8 cellular contexts compared by ENCODE assay signal in the genomic region with DNA sequence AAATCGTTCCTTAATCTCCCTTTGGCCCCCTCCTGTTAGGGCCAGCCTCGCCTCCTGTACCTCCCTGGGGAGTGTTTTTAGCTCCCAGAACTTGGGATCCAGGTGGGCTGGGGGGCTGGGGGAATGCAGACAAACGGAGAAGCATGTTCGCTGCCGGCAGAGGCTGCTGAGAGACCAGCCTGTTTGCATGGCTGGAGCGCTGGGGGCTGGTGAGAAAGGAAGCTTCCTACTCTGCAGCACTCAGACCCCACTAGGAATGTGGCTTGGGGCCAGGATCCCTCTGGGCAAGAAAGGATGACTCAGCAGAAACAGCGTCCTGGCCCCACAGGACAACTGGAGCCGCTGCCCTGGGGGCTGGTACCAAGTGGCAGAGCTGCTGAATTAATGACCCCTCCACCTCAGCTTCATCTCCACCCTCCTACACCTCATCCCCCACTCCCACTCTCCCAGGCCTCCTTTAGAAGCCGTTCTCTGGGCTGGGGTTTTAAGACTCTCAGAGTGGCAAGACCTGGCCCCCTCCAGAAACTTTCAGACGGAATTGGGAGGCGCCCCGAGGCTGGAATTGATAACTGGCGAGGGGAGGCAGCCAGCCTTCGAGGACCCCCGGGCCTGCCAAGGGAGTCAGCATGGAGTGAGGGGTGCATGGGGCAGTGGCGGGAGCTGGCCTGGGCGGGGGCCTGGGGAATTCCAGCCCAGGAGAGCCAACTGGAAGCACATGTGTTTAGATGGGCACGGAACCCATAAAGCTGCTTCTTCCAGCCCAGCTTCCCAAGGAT. TPM values are rescaled to one million over a fixed set of nuclear protein-coding genes. Genes with fewer than 3 reads are reported as not detected.
DNase-seq lines count a peak whose midpoint lies in the region; ATAC-seq, FAIRE-seq and TF ChIP-seq lines count a peak whose summit lies in the region.

No MANE protein-coding gene starts in this region.

- DNase-seq in EH (ENCODE audit: low read depth) (peak; percentile 97), NCI-H1092 (lab: John Stamatoyannopoulos, UW) (peak; percentile 49), amygdala (lab: John Stamatoyannopoulos, UW) (peak in 47 of 56 donors; percentile 22 to 80 (median 56)), left cardiac atrium (peak; percentile 86), renal cortical epithelial cell (ENCODE audit: low read depth) (peak; percentile 94), GM12891 (ENCODE audit: insufficient read length, low spot score) (no peak)

- ATAC-seq in left cardiac atrium: peak; percentile 61 to 76
- ATAC-seq in HG03097 (IDR thresholded peaks at IDR 0.05; ENCODE audit: low FRiP score, unreplicated experiment): no peak
- ATAC-seq in HG03571 (IDR thresholded peaks at IDR 0.05; ENCODE audit: unreplicated experiment): no peak

- no peak for FAIRE-seq in GM12891 (lab: Jason Lieb, UNC)

- intact Hi-C loops in left cardiac atrium (cut with DNase I): loop anchor here (5.0 to 10.0 kb wide), 3 partner anchors 103 to 190 kb away; partner anchors contain the start of genes AHCYL1 (in 1 of the 2) and CSF1 (in 1 of the 2)

- no peak for TF ChIP-seq POLR2A in GM12891 (IDR thresholded peaks at IDR 0.05; ENCODE audit: low read depth, low read length)

TF ChIP-seq in GM12891, 5 proteins besides CTCF, POLR2A, EP300 and RAD21:
- no peak for TF ChIP-seq PAX5 (IDR thresholded peaks at IDR 0.05; ENCODE audit: insufficient read depth, low read length, severe bottlenecking)
- no peak for TF ChIP-seq SPI1 (IDR thresholded peaks at IDR 0.05; ENCODE audit: low read depth, low read length)
- TF ChIP-seq TAF1 (IDR thresholded peaks at IDR 0.05; ENCODE audit: low read depth, low read length): no peak
- no peak for TF ChIP-seq POLR2AphosphoS5 (IDR thresholded peaks at IDR 0.05; ENCODE audit: low read depth, low read length)
- no peak for TF ChIP-seq POU2F2 (IDR thresholded peaks at IDR 0.05; ENCODE audit: low read depth, low read length)

RNA-seq across cellular contexts. Expression of gene EPS8L3, which starts 28.5 kb away (rescaled TPM):
- not detected for total RNA-seq in left cardiac atrium
- not detected in 2 replicates for total RNA-seq in renal cortical epithelial cell
- not detected for polyA plus RNA-seq in GM12891 (2012; ENCODE audit: low read depth, missing spikeins)

RNA-seq across cellular contexts. Expression of gene GSTM3, which starts 51.4 kb away (rescaled TPM):
- total RNA-seq in left cardiac atrium (10 to 100 TPM; 46.8 to 68.7 TPM), renal cortical epithelial cell (75.2 and 85.6 TPM in 2 replicates)
- polyA plus RNA-seq in GM12891 (2012; ENCODE audit: low read depth, missing spikeins): 10.0 TPM

Comparison
In these comparisons a context has a peak if more than half of its experiments do, and no peak if none do; other contexts are left out.
1. ATAC-seq: peak in left cardiac atrium (2 of 2); none in HG03097 (single experiment) and HG03571 (single experiment).